38 cellular contexts compared by ENCODE assay signal in the genomic region with DNA sequence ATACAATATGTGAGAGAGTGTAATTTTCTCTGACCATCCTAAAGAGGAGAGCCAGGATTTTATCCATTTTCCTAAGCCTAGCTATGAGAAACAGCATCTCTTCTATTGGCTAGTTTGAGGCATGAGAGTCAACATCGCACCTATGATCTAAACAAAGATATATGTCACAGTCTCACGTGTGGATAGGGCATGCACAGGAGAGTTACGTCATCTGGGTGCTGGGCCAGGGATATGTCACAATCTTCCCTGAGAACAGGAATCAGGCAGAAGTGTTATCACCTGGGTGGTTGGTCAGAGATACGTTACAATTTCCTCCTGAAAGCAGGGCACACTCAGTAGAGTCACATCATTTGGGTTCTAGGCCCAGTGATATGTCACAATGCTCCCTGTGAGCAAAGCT. TPM values are rescaled to one million over a fixed set of nuclear protein-coding genes. Genes with fewer than 3 reads are reported as not detected.
"Had no signal": no experiment of that assay in that cellular context is flagged by ENCODE, and none has a peak within 500 bp of the region (broad histone marks: within the 10 kb centered on the region; RNA-seq: fewer than 3 reads in every experiment).

No MANE protein-coding gene starts in this region.

- ATAC-seq: activated naive CD4-positive, alpha-beta T cell treated with anti-CD3 and anti-CD28 coated beads, Interleukin-2, amount 50 U/mL, for 72 hours; activated naive CD8-positive, alpha-beta T cell treated with anti-CD3 and anti-CD28 coated beads, Interleukin-2, amount 50 U/mL, for 24 hours; activated T-cell treated with anti-CD3 and anti-CD28 coated beads, Interleukin-2, amount 50 U/mL, for 4 hours; activated T-cell treated with anti-CD3 and anti-CD28 coated beads, Interleukin-2, amount 50 U/mL, for 72 hours; activated T-helper 17 cell treated with anti-CD3 and anti-CD28 coated beads, Interleukin-2, amount 50 U/mL, for 72 hours; body of pancreas had no signal

- H3K9me3 ChIP-seq: adrenal gland, ascending aorta, body of pancreas, breast epithelium had no signal

- H3K4me3 ChIP-seq: adrenal gland, ascending aorta, body of pancreas, breast epithelium, cardiac muscle cell had no signal

- H3K36me3 ChIP-seq: adrenal gland, ascending aorta, brain microvascular endothelial cell, breast epithelium, cardiac muscle cell had no signal

- DNase-seq: activated effector memory CD4-positive, alpha-beta T cell treated with anti-CD3 and anti-CD28 coated beads, Interleukin-2, amount 50 U/mL, for 16 hours; activated effector memory CD4-positive, alpha-beta T cell treated with Interleukin-2 at 50 U/mL for 16 hours; activated gamma-delta T cell; activated gamma-delta T cell treated with Interleukin-2 at 50 U/mL for 16 hours; activated naive CD4-positive, alpha-beta T cell; activated naive CD4-positive, alpha-beta T cell treated with anti-CD3 and anti-CD28 coated beads for 36 hours; activated naive CD4-positive, alpha-beta T cell treated with anti-CD3 and anti-CD28 coated beads, Interleukin-2, amount 10 ng/mL, durations not matched to agents 7 days and 5 days; activated naive CD4-positive, alpha-beta T cell treated with anti-CD3 and anti-CD28 coated beads, Interleukin-2, amount 50 U/mL, for 16 hours; activated naive CD4-positive, alpha-beta T cell treated with Interleukin-2 at 50 U/mL for 16 hours; activated naive CD8-positive, alpha-beta T cell treated with anti-CD3 and anti-CD28 coated beads for 36 hours; activated naive CD8-positive, alpha-beta T cell treated with anti-CD3 and anti-CD28 coated beads, Interleukin-2, amount 10 ng/mL, durations not matched to agents 7 days and 5 days; activated naive CD8-positive, alpha-beta T cell treated with anti-CD3 and anti-CD28 coated beads, Interleukin-2, amount 50 U/mL, for 24 hours; activated T-cell treated with anti-CD3 and anti-CD28 coated beads, Interleukin-2, amount 50 U/mL, for 1 hour; activated T-cell treated with anti-CD3 and anti-CD28 coated beads, Interleukin-2, amount 50 U/mL, for 24 hours; activated T-cell treated with anti-CD3 and anti-CD28 coated beads, Interleukin-2, amount 50 U/mL, for 4 hours; activated T-cell treated with anti-CD3 and anti-CD28 coated beads, Interleukin-2, amount 50 U/mL, for 48 hours; activated T-cell treated with anti-CD3 and anti-CD28 coated beads, Interleukin-2, amount 50 U/mL, for 72 hours; adrenal gland; amniotic stem cell; amygdala; anterior cingulate cortex; aorta; body of pancreas; brain microvascular endothelial cell; caudate nucleus; central memory CD4-positive, alpha-beta T cell; cerebellar nuclear complex had no signal

- H3K27ac ChIP-seq: adrenal gland, ascending aorta, body of pancreas, brain microvascular endothelial cell, breast epithelium, cardiac muscle cell had no signal

- FAIRE-seq: astrocyte, bronchial epithelial cell had no signal

- H3K4me1 ChIP-seq: adrenal gland, ascending aorta, body of pancreas, breast epithelium had no signal

- H3K27me3 ChIP-seq: adrenal gland, ascending aorta, body of pancreas, brain microvascular endothelial cell, breast epithelium, cardiac muscle cell had no signal

RNA-seq across cellular contexts. Expression of gene ZNF730, which starts 53.9 kb away (rescaled TPM):
- total RNA-seq: ascending aorta, body of pancreas had no signal
- polyA plus RNA-seq: aorta had no signal

RNA-seq across cellular contexts. Expression of gene ZNF728, which starts 59.9 kb away (rescaled TPM):
- total RNA-seq: activated naive CD4-positive, alpha-beta T cell treated with anti-CD3 and anti-CD28 coated beads for 36 hours; activated naive CD4-positive, alpha-beta T cell treated with anti-CD3 and anti-CD28 coated beads, Interleukin-2, amount 50 U/mL, for 72 hours; activated naive CD8-positive, alpha-beta T cell treated with anti-CD3 and anti-CD28 coated beads for 36 hours; activated naive CD8-positive, alpha-beta T cell treated with anti-CD3 and anti-CD28 coated beads, Interleukin-2, amount 10 ng/mL, durations not matched to agents 7 days and 5 days; activated T-cell treated with anti-CD3 and anti-CD28 coated beads, Interleukin-2, amount 50 U/mL, for 4 hours; activated T-cell treated with anti-CD3 and anti-CD28 coated beads, Interleukin-2, amount 50 U/mL, for 72 hours; activated T-helper 1 cell treated with anti-CD3 and anti-CD28 coated beads, Interleukin-12 subunit alpha, Interleukin-12 subunit beta, Interleukin-2, Interleukin-4 antibody, amounts not matched to agents 30 ng/mL and 10 ng/mL and 1 ng/mL, durations not matched to agents 14 hours and 24 hours and 36 hours; activated T-helper 2 cell treated with anti-CD3 and anti-CD28 coated beads, Interferon-gamma antibody, Interleukin-2, Interleukin-4, amounts not matched to agents 10 μg/mL and 5 μg/mL and 100 μg/mL, durations not matched to agents 14 hours and 24 hours and 36 hours; astrocyte; body of pancreas; bronchial epithelial cell; cardiac muscle cell; cerebellum; chondrocyte had no signal
- polyA plus RNA-seq: cardiac muscle cell had no signal
